1 cellular context compared by ENCODE assay signal in genomic region chr21:45541221-45542039, GRCh38.
TF ChIP-seq lines count a peak whose summit lies in the region.

No MANE protein-coding gene starts in this region.

TF ChIP-seq in SK-N-SH, 30 proteins besides CTCF, POLR2A, EP300 and RAD21 (continued from another document):
- TF ChIP-seq, protein P1, sequence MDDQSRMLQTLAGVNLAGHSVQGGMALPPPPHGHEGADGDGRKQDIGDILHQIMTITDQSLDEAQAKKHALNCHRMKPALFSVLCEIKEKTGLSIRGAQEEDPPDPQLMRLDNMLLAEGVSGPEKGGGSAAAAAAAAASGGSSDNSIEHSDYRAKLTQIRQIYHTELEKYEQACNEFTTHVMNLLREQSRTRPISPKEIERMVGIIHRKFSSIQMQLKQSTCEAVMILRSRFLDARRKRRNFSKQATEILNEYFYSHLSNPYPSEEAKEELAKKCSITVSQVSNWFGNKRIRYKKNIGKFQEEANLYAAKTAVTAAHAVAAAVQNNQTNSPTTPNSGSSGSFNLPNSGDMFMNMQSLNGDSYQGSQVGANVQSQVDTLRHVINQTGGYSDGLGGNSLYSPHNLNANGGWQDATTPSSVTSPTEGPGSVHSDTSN (IDR thresholded peaks at IDR 0.05) = no peak
- TF ChIP-seq FOXJ3 (CRISPR knock-in tag; IDR thresholded peaks at IDR 0.05) = no peak
- peak; percentile 63 for TF ChIP-seq NFIC (IDR thresholded peaks at IDR 0.05; ENCODE audit: borderline replicate concordance)
- no peak for TF ChIP-seq MEF2A (IDR thresholded peaks at IDR 0.05; ENCODE audit: borderline replicate concordance, low read depth)
- no peak for TF ChIP-seq USF2 (IDR thresholded peaks at IDR 0.05; ENCODE audit: borderline replicate concordance, low read depth, low read length)
- no peak for TF ChIP-seq FOSL2 (IDR thresholded peaks at IDR 0.05; ENCODE audit: borderline replicate concordance, low read depth)
- TF ChIP-seq TEAD4 (IDR thresholded peaks at IDR 0.05; ENCODE audit: borderline replicate concordance, insufficient read depth) = no peak
- TF ChIP-seq, protein P2, sequence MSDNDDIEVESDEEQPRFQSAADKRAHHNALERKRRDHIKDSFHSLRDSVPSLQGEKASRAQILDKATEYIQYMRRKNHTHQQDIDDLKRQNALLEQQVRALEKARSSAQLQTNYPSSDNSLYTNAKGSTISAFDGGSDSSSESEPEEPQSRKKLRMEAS (IDR thresholded peaks at IDR 0.05; ENCODE audit: low read depth) = peak; percentile 98
- no peak for TF ChIP-seq NRF1 (IDR thresholded peaks at IDR 0.05; ENCODE audit: low read depth, low read length)
- TF ChIP-seq RCOR1 (IDR thresholded peaks at IDR 0.05; ENCODE audit: low read length) = no peak
- peak; percentile 69; the same call in 1 of the 2 replicates for TF ChIP-seq SIN3A (IDR thresholded peaks at IDR 0.05; ENCODE audit: borderline replicate concordance, low read depth, low read length)
- no peak for TF ChIP-seq YY1 (IDR thresholded peaks at IDR 0.05; ENCODE audit: low read depth)
- TF ChIP-seq, protein P3, sequence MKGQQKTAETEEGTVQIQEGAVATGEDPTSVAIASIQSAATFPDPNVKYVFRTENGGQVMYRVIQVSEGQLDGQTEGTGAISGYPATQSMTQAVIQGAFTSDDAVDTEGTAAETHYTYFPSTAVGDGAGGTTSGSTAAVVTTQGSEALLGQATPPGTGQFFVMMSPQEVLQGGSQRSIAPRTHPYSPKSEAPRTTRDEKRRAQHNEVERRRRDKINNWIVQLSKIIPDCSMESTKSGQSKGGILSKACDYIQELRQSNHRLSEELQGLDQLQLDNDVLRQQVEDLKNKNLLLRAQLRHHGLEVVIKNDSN (IDR thresholded peaks at IDR 0.05; ENCODE audit: borderline replicate concordance, low read depth) = no peak
- TF ChIP-seq GATA2 (CRISPR knock-in tag; IDR thresholded peaks at IDR 0.05) = no peak
- TF ChIP-seq POLR2AphosphoS5 (IDR thresholded peaks at IDR 0.05; ENCODE audit: low read depth, low read length) = no peak; the same call in 1 of the 2 replicates
- no peak for TF ChIP-seq RXRA (IDR thresholded peaks at IDR 0.05; ENCODE audit: borderline replicate concordance, low read depth)
TF ChIP-seq in SK-N-SH: peak in this region for 4.
